14 cellular contexts compared by ENCODE assay signal in genomic region chr12:38711055-38711454, GRCh38.
DNase-seq lines count a peak whose midpoint lies in the region; ATAC-seq and TF ChIP-seq lines count a peak whose summit lies in the region.
"Had no signal": no experiment of that assay in that cellular context is flagged by ENCODE, and none has a peak within 500 bp of the region (broad histone marks: within the 10 kb centered on the region; RNA-seq: fewer than 3 reads in every experiment).

No MANE protein-coding gene starts in this region.

- H3K4me1 ChIP-seq in osteoblast (ENCODE audit: insufficient read depth, low read length): no peaks in the 10 kb centered on the region
- H3K4me1 ChIP-seq: tibial nerve had no signal

- H3K4me1 Mint-ChIP-seq in HFFc6 (ENCODE audit: low read depth) (no peaks in the 10 kb centered on the region), nephron progenitor cell (no peaks in the 10 kb centered on the region)

- H4K20me1 ChIP-seq in osteoblast (ENCODE audit: insufficient read depth, low read length): no peaks in the 10 kb centered on the region

- no peak overlapping the region for H2AFZ ChIP-seq in osteoblast (ENCODE audit: low read length)

- ATAC-seq in GM19023 (IDR thresholded peaks at IDR 0.05; ENCODE audit: unreplicated experiment) (peak; percentile 89), HG02588 (IDR thresholded peaks at IDR 0.05; ENCODE audit: unreplicated experiment) (peak; percentile 85), HG03460 (IDR thresholded peaks at IDR 0.05; ENCODE audit: unreplicated experiment) (peak; percentile 87)

- no peaks in the 10 kb centered on the region for H3K9me3 ChIP-seq in osteoblast (ENCODE audit: low read depth, low read length)

- no peaks in the 10 kb centered on the region for H3K36me3 ChIP-seq in osteoblast (ENCODE audit: insufficient read depth, low read length)
- H3K36me3 ChIP-seq: cardiac muscle cell, tibial nerve had no signal

- no peak overlapping the region for H3K27ac ChIP-seq in osteoblast (ENCODE audit: low read depth, low read length)
- H3K27ac ChIP-seq: cardiac muscle cell, tibial nerve, VCaP had no signal

- H3K27me3 ChIP-seq in osteoblast (ENCODE audit: insufficient read depth, low read length): no peaks in the 10 kb centered on the region
- H3K27me3 ChIP-seq: cardiac muscle cell, tibial nerve had no signal

- no peaks in the 10 kb centered on the region for H3K79me2 ChIP-seq in osteoblast (ENCODE audit: insufficient read depth, low read length)

- H3K4me2 ChIP-seq in osteoblast (ENCODE audit: insufficient read depth, low read length): no peak overlapping the region

- H3K27ac Mint-ChIP-seq in HFFc6: no peak overlapping the region
- no peak overlapping the region for H3K27ac Mint-ChIP-seq in nephron progenitor cell

- H3K36me3 Mint-ChIP-seq in HFFc6 (ENCODE audit: low read depth): 0 out of 2 replicates have a peak, but pooled peaks cover 4% of the 10 kb centered on the region
- H3K36me3 Mint-ChIP-seq in nephron progenitor cell (ENCODE audit: low read depth): peaks cover 5% of the 10 kb centered on the region

- no peak overlapping the region for H3K4me3 Mint-ChIP-seq in HFFc6
- H3K4me3 Mint-ChIP-seq in nephron progenitor cell: no peak overlapping the region

- DNase-seq in AG10803 (ENCODE audit: low read depth): peak; percentile 31
- no peak for DNase-seq in HFFc6
- no peak for DNase-seq in nephron progenitor cell
- DNase-seq in osteoblast (ENCODE audit: insufficient read length, low spot score, missing footprints): no peak
- DNase-seq in stimulated activated CD8-positive, alpha-beta memory T cell treated with anti-CD3 and anti-CD28 coated beads, Interleukin-4, amount 100 ng/mL, for 48 hours: no peak
- DNase-seq: NCI-H1105 treated with DMSO at 0.1 percent for 48 hours, NCI-H526, SHP77 treated with DMSO at 0.1 percent for 48 hours had no signal

- H3K9me3 Mint-ChIP-seq in HFFc6 (peaks cover 48% of the 10 kb centered on the region), nephron progenitor cell (peaks cover 4% of the 10 kb centered on the region)

- no peak for TF ChIP-seq CTCF in AG10803 (conservative IDR thresholded peaks at IDR 0.05; ENCODE audit: low read length)
- TF ChIP-seq CTCF in HFFc6 (IDR thresholded peaks at IDR 0.05): no peak
- TF ChIP-seq CTCF in nephron progenitor cell (IDR thresholded peaks at IDR 0.05): no peak
- no peak for TF ChIP-seq CTCF in osteoblast (IDR thresholded peaks at IDR 0.05; ENCODE audit: extremely low read depth, low read depth, low read length)

- H3K27me3 Mint-ChIP-seq in HFFc6 (ENCODE audit: insufficient read depth): no peaks in the 10 kb centered on the region
- no peaks in the 10 kb centered on the region for H3K27me3 Mint-ChIP-seq in nephron progenitor cell (ENCODE audit: low read depth, poor library complexity)

- H3K4me3 ChIP-seq in AG10803 (ENCODE audit: low read length) (no peak overlapping the region), osteoblast (ENCODE audit: insufficient read depth, low read length) (no peak overlapping the region)
- H3K4me3 ChIP-seq: cardiac muscle cell, tibial nerve had no signal
